Comparison of ENCODE assay signal across 11 cellular contexts in the genomic region with DNA sequence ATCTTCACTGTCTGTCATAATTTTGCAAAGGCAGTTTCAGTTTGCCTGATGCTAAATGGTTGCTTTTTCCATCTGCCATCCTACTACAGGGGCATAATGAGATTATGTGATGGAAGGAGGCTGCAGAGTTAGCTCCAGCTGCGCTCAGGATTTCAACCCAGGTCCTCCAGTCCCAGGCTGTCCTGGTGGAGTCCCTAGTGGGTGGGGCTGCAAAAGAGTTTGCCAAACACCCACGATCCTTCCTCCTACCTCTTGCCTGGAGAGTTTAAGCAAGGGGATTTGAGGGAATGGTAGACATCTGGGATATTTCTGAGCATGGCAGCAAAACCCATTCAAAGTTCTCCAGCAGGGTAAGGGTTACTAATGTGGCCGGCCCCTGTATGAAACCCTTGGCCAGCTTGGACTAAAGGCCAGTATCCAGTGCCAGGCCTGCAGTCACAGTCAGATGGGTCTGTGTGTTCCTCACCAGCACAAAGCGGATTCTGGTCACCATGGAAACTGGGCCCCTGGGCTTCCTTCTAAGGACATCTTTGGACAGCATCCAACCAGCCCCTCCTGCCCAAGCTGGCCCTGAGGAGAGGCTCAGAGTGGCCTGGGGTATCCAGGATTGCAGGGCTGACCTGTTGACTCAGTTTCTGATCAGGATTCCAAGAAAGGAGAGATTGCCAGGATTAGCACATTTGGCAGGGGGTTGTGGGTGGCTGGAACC. TPM values are rescaled to one million over a fixed set of nuclear protein-coding genes. Genes with fewer than 3 reads are reported as not detected.
DNase-seq lines count a peak whose midpoint lies in the region; ATAC-seq lines count a peak whose summit lies in the region.
"Had no signal": no experiment of that assay in that cellular context is flagged by ENCODE, and none has a peak within 500 bp of the region (broad histone marks: within the 10 kb centered on the region; RNA-seq: fewer than 3 reads in every experiment).

No MANE protein-coding gene starts in this region.

- peak; percentile 4 for DNase-seq in NCI-H2196 (lab: John Stamatoyannopoulos, UW; ENCODE audit: unreplicated experiment)
- no peak for DNase-seq in NCI-H2196 treated with DMSO at 0.1 percent for 48 hours (lab: John Stamatoyannopoulos, UW; ENCODE audit: unreplicated experiment)
- DNase-seq in cerebellar cortex (ENCODE audit: low spot score), result peak; percentile 94
- peak; percentile 81 for DNase-seq in left kidney (ENCODE audit: low read depth, low spot score)
- peak; percentile 51 for DNase-seq in ureter (ENCODE audit: low spot score)
- no peak for DNase-seq in activated CD4-positive, alpha-beta T cell treated with anti-CD3 and anti-CD28 coated beads, Interleukin-2, amount 50 U/mL, for 1 hour
- no peak for DNase-seq in EL
- DNase-seq: cortex of kidney, lower lobe of right lung, NCI-H510A had no signal

- no peak for ATAC-seq in GM21381 (IDR thresholded peaks at IDR 0.05; ENCODE audit: unreplicated experiment)

RNA-seq across cellular contexts. Expression of gene CHST3, which starts 42.7 kb away (rescaled TPM):
- 13.2 TPM for total RNA-seq in ureter

Comparison
In these comparisons a context has a peak if more than half of its experiments do, and no peak if none do; other contexts are left out.
1. DNase-seq: peak in NCI-H2196 (single experiment), cerebellar cortex (single experiment), left kidney (single experiment) and ureter (single experiment); none in NCI-H2196 treated with DMSO at 0.1 percent for 48 hours (single experiment), activated CD4-positive, alpha-beta T cell treated with anti-CD3 and anti-CD28 coated beads, Interleukin-2, amount 50 U/mL, for 1 hour (single experiment) and EL (single experiment).